In the genomic region with DNA sequence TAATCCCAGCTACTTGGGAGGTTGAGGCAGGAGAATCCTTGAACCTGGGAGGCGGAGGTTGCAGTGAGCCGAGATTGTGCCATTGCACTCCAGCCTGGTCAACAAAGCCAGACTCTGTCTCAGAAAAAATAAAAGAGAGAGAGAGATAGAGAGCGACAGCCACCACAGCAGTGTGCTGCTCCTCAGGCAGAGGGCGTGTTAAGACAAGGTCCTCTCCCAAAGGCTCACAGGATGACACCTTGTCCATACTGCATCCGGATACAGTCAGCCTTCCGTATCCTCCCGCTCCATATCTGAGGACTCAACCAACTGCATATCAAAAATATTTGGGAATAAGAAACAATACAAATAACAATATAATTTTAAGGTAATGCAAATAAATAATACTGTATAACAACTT, we compare ENCODE assay signal across 18 cellular contexts.
"Had no signal": no experiment of that assay in that cellular context is flagged by ENCODE, and none has a peak within 500 bp of the region (broad histone marks: within the 10 kb centered on the region; RNA-seq: fewer than 3 reads in every experiment).

No MANE protein-coding gene starts in this region.

- H3K27ac Mint-ChIP-seq: activated CD4-positive, alpha-beta T cell treated with anti-CD3 and anti-CD28 coated beads, Interleukin-2, amount 10 ng/mL, durations not matched to agents 7 days and 5 days; nephron; stimulated activated memory B cell treated with anti-CD40 and anti-IgM and Interleukin-4, amounts not matched to agents 10 μg/mL and 1 μg/mL and 100 μg/mL, for 72 hours had no signal

- H3K27ac ChIP-seq: ascending aorta, gastroesophageal sphincter, heart left ventricle, sigmoid colon, thyroid gland had no signal

- ATAC-seq: activated CD4-positive, CD25-positive, alpha-beta regulatory T cell treated with anti-CD3 and anti-CD28 coated beads, Interleukin-2, amount 50 U/mL, for 24 hours; esophagus mucosa; gastroesophageal sphincter; heart left ventricle; stimulated activated memory B cell treated with anti-CD40 and anti-IgM and Interleukin-4, amounts not matched to agents 10 μg/mL and 1 μg/mL and 100 μg/mL, for 72 hours had no signal

- H3K9me3 Mint-ChIP-seq: activated naive CD4-positive, alpha-beta T cell treated with anti-CD3 and anti-CD28 coated beads, Interleukin-2, amount 50 U/mL, for 24 hours had no signal

- H3K36me3 Mint-ChIP-seq: stimulated activated memory B cell treated with anti-CD40 and anti-IgM and Interleukin-4, amounts not matched to agents 10 μg/mL and 1 μg/mL and 100 μg/mL, for 72 hours had no signal

- H3K27me3 ChIP-seq: ascending aorta, gastroesophageal sphincter, heart left ventricle, sigmoid colon, thyroid gland had no signal

- H3K36me3 ChIP-seq: ascending aorta, gastroesophageal sphincter, heart left ventricle, sigmoid colon, thyroid gland had no signal

- H3K9me3 ChIP-seq: ascending aorta, gastroesophageal sphincter, heart left ventricle, sigmoid colon, thyroid gland had no signal

- H3K4me1 ChIP-seq: ascending aorta, gastroesophageal sphincter, sigmoid colon, thyroid gland had no signal

- H3K4me1 Mint-ChIP-seq: nephron had no signal

- H3K4me3 ChIP-seq: ascending aorta, gastroesophageal sphincter, heart left ventricle, sigmoid colon, thyroid gland had no signal

- H3K4me3 Mint-ChIP-seq: activated CD4-positive, alpha-beta T cell treated with anti-CD3 and anti-CD28 coated beads, Interleukin-2, amount 10 ng/mL, durations not matched to agents 7 days and 5 days; activated naive CD4-positive, alpha-beta T cell treated with anti-CD3 and anti-CD28 coated beads, Interleukin-2, amount 50 U/mL, for 24 hours; nephron; stimulated activated memory B cell treated with anti-CD40 and anti-IgM and Interleukin-4, amounts not matched to agents 10 μg/mL and 1 μg/mL and 100 μg/mL, for 72 hours had no signal

- DNase-seq: activated CD4-positive, alpha-beta T cell treated with anti-CD3 and anti-CD28 coated beads, Interleukin-2, amount 10 ng/mL, durations not matched to agents 7 days and 5 days; activated CD8-positive, alpha-beta memory T cell treated with anti-CD3 and anti-CD28 coated beads for 24 hours; activated effector memory CD4-positive, alpha-beta T cell treated with anti-CD3 and anti-CD28 coated beads, Interleukin-2, amount 50 U/mL, for 16 hours; activated T-cell treated with anti-CD3 and anti-CD28 coated beads, Interleukin-2, amount 50 U/mL, for 48 hours; cortex of kidney; heart left ventricle; immature natural killer cell; sigmoid colon; stimulated activated CD4-positive, alpha-beta T cell treated with anti-CD3 and anti-CD28 coated beads, Interleukin-4, amount 100 ng/mL, for 24 hours; T1000; thyroid gland had no signal

- H3K27me3 Mint-ChIP-seq: activated CD4-positive, alpha-beta T cell treated with anti-CD3 and anti-CD28 coated beads, Interleukin-2, amount 10 ng/mL, durations not matched to agents 7 days and 5 days; activated naive CD4-positive, alpha-beta T cell treated with anti-CD3 and anti-CD28 coated beads, Interleukin-2, amount 50 U/mL, for 24 hours; stimulated activated memory B cell treated with anti-CD40 and anti-IgM and Interleukin-4, amounts not matched to agents 10 μg/mL and 1 μg/mL and 100 μg/mL, for 72 hours had no signal
